14 cellular contexts compared by ENCODE assay signal in the genomic region with DNA sequence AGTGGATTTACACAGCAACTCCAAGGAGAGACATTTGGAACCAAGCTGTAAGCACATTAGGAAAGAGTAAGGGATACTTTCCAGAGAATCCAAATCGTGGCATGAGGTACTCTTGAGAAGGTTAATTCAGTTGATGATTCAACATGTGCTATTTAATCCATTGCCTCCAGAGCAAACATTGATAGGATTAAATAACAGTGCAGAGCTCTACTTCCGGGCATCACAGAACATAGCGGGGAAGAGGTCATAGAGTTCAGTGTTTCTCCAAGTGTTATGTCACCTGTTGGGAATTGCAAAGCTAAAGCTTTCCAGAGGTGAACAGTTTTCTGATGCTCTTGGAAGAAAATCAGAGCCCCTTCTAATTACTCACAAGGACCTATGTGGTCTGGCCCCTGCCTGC.
DNase-seq lines count a peak whose midpoint lies in the region; ATAC-seq and TF ChIP-seq lines count a peak whose summit lies in the region.
"Had no signal": no experiment of that assay in that cellular context is flagged by ENCODE, and none has a peak within 500 bp of the region (broad histone marks: within the 10 kb centered on the region; RNA-seq: fewer than 3 reads in every experiment).

No MANE protein-coding gene starts in this region.

- DNase-seq in NCI-H2171 treated with DMSO at 0.1 percent for 48 hours (lab: John Stamatoyannopoulos, UW) (peak; percentile 7), NCI-H2171 (lab: John Stamatoyannopoulos, UW) (no peak), NCI-H2029 (lab: John Stamatoyannopoulos, UW) (peak; percentile 81), foreskin keratinocyte (no peak), KG1 (lab: John Stamatoyannopoulos, UW) (no peak)
- no peak for DNase-seq in activated naive CD8-positive, alpha-beta T cell treated with anti-CD3 and anti-CD28 coated beads for 36 hours
- no peak for DNase-seq in naive thymus-derived CD8-positive, alpha-beta T cell
- no peak for DNase-seq in effector memory CD4-positive, alpha-beta T cell
- DNase-seq: DMS153, lower lobe of right lung, NCI-H1105, trophoblast cell had no signal

- peaks cover 35% of the 10 kb centered on the region for H3K4me1 Mint-ChIP-seq in activated naive CD8-positive, alpha-beta T cell treated with anti-CD3 and anti-CD28 coated beads for 36 hours
- H3K4me1 Mint-ChIP-seq in naive thymus-derived CD8-positive, alpha-beta T cell, result peaks cover 29 to 54% (median 49%) of the 10 kb centered on the region in 4 donors

- peaks cover 16% of the 10 kb centered on the region for H3K9me3 Mint-ChIP-seq in activated naive CD8-positive, alpha-beta T cell treated with anti-CD3 and anti-CD28 coated beads for 36 hours
- peaks cover 0 to 18% (median 7%) of the 10 kb centered on the region in 9 donors for H3K9me3 Mint-ChIP-seq in naive thymus-derived CD8-positive, alpha-beta T cell

- peaks cover 10% of the 10 kb centered on the region for H3K36me3 Mint-ChIP-seq in activated naive CD8-positive, alpha-beta T cell treated with anti-CD3 and anti-CD28 coated beads for 36 hours
- peaks cover 0 to 11% (median 8%) of the 10 kb centered on the region in 3 donors for H3K36me3 Mint-ChIP-seq in naive thymus-derived CD8-positive, alpha-beta T cell

- no peaks in the 10 kb centered on the region for H3K27me3 ChIP-seq in foreskin keratinocyte
- no peaks in the 10 kb centered on the region for H3K27me3 ChIP-seq in effector memory CD4-positive, alpha-beta T cell (replicated peaks; ENCODE audit: control insufficient read depth, insufficient read depth, low read length, poor library complexity, severe bottlenecking)
- H3K27me3 ChIP-seq: hepatocyte, neutrophil had no signal

- H3K36me3 ChIP-seq in effector memory CD4-positive, alpha-beta T cell (ENCODE audit: control insufficient read depth, insufficient read depth, low read length), result no peaks in the 10 kb centered on the region
- H3K36me3 ChIP-seq: lower lobe of right lung, neutrophil had no signal

- no peak overlapping the region for H3K4me3 Mint-ChIP-seq in activated naive CD8-positive, alpha-beta T cell treated with anti-CD3 and anti-CD28 coated beads for 36 hours
- H3K4me3 Mint-ChIP-seq in naive thymus-derived CD8-positive, alpha-beta T cell, result peak overlapping the region in 5 of 10 donors; percentile 24 to 73 (median 63)

- no peaks in the 10 kb centered on the region for H3K27me3 Mint-ChIP-seq in activated naive CD8-positive, alpha-beta T cell treated with anti-CD3 and anti-CD28 coated beads for 36 hours
- H3K27me3 Mint-ChIP-seq in naive thymus-derived CD8-positive, alpha-beta T cell, result no peaks in the 10 kb centered on the region

- H3K4me3 ChIP-seq in effector memory CD4-positive, alpha-beta T cell (ENCODE audit: insufficient read depth, low read depth, low read length, poor library complexity, severe bottlenecking), result no peak overlapping the region
- H3K4me3 ChIP-seq: hepatocyte, lower lobe of right lung had no signal

- H3K27ac Mint-ChIP-seq in activated naive CD8-positive, alpha-beta T cell treated with anti-CD3 and anti-CD28 coated beads for 36 hours, result peak overlapping the region; percentile 11
- H3K27ac Mint-ChIP-seq in naive thymus-derived CD8-positive, alpha-beta T cell, result peak overlapping the region; percentile 62 to 97 (median 95)

- no peak for TF ChIP-seq CTCF in foreskin keratinocyte (conservative IDR thresholded peaks at IDR 0.05)

- H3K4me1 ChIP-seq in foreskin keratinocyte, result no peaks in the 10 kb centered on the region
- peaks cover 31% of the 10 kb centered on the region for H3K4me1 ChIP-seq in effector memory CD4-positive, alpha-beta T cell (ENCODE audit: control insufficient read depth, insufficient read depth, low read length, poor library complexity, severe bottlenecking)

- POLR2A ChIA-PET in naive thymus-derived CD8-positive, alpha-beta T cell (lab: Charles Lee), result no interaction called here

- ATAC-seq in naive thymus-derived CD8-positive, alpha-beta T cell, result no peak
- ATAC-seq in foreskin keratinocyte, result no peak

- H3K27ac ChIP-seq in foreskin keratinocyte, result no peak overlapping the region
- no peak overlapping the region for H3K27ac ChIP-seq in effector memory CD4-positive, alpha-beta T cell (ENCODE audit: insufficient read depth, low read length, poor library complexity, severe bottlenecking)
- H3K27ac ChIP-seq: hepatocyte, lower lobe of right lung, neutrophil had no signal

- H3K9me3 ChIP-seq in effector memory CD4-positive, alpha-beta T cell (ENCODE audit: control insufficient read depth, low read length), result no peaks in the 10 kb centered on the region
- H3K9me3 ChIP-seq: lower lobe of right lung, neutrophil had no signal

Comparison
In these comparisons a context has a peak if more than half of its experiments do, and no peak if none do; other contexts are left out.
1. DNase-seq: peak in NCI-H2171 treated with DMSO at 0.1 percent for 48 hours (single experiment) and NCI-H2029 (single experiment); none in NCI-H2171 (single experiment), activated naive CD8-positive, alpha-beta T cell treated with anti-CD3 and anti-CD28 coated beads for 36 hours (single experiment), naive thymus-derived CD8-positive, alpha-beta T cell (0 of 10), foreskin keratinocyte (0 of 2), effector memory CD4-positive, alpha-beta T cell (0 of 3) and KG1 (single experiment).